ENCODE assay signal across 8 cellular contexts in genomic region chr15:69729167-69729748, GRCh38.
DNase-seq lines count a peak whose midpoint lies in the region; ATAC-seq, FAIRE-seq and TF ChIP-seq lines count a peak whose summit lies in the region.

No MANE protein-coding gene starts in this region.

- H3K36me3 ChIP-seq in neutrophil = no peaks in the 10 kb centered on the region
- H3K36me3 ChIP-seq in upper lobe of left lung = no peaks in the 10 kb centered on the region

- no peak for FAIRE-seq in HTR-8/SVneo (lab: Jason Lieb, UNC)

- intact Hi-C loops in sciatic nerve (cut with DNase I) = no loop called here

- 54 to 74% methylated on average over 9 of the region's 9 CpGs for WGBS in upper lobe of left lung, 2 donors

- ATAC-seq in upper lobe of left lung (ENCODE audit: low FRiP score in 2 of 2) = no peak
- ATAC-seq in sciatic nerve = no peak

- H3K4me3 ChIP-seq in neutrophil (ENCODE audit: low read depth in 1 of 2, low read length in 1 of 2) (no peak overlapping the region), upper lobe of left lung (no peak overlapping the region)

- TF ChIP-seq CTCF in C4-2B (conservative IDR thresholded peaks at IDR 0.05) (peak; percentile 91), neutrophil (IDR thresholded peaks at IDR 0.05) (peak; percentile 77), upper lobe of left lung (IDR thresholded peaks at IDR 0.05) (peak; percentile 50 to 68 (median 60))

- H3K27me3 ChIP-seq in neutrophil = no peaks in the 10 kb centered on the region
- H3K27me3 ChIP-seq in upper lobe of left lung = no peaks in the 10 kb centered on the region

- no peak for TF ChIP-seq POLR2A in upper lobe of left lung (IDR thresholded peaks at IDR 0.05)

- peak; percentile 47 for DNase-seq in HTR-8/SVneo (ENCODE audit: insufficient read length, low spot score)
- peak; percentile 69 to 83 for DNase-seq in activated CD4-positive, alpha-beta T cell treated with anti-CD3 and anti-CD28 coated beads for 4 hours
- DNase-seq in dermis microvascular lymphatic vessel endothelial cell (ENCODE audit: low read depth in 2 of 2) = peak; percentile 6 to 22
- DNase-seq in upper lobe of left lung = no peak
- no peak for DNase-seq in pons (ENCODE audit: low spot score)
- no peak for DNase-seq in sciatic nerve (ENCODE audit: low spot score)

- H3K4me1 ChIP-seq in neutrophil (ENCODE audit: control insufficient read depth in 1 of 2, insufficient read depth in 1 of 2, low read depth in 1 of 2, low read length in 1 of 2) = peaks cover 71 to 73% of the 10 kb centered on the region in 2 experiments
- H3K4me1 ChIP-seq in upper lobe of left lung = peaks cover 0 to 11% (median 2%) of the 10 kb centered on the region in 4 donors

- no peak for TF ChIP-seq EP300 in upper lobe of left lung (IDR thresholded peaks at IDR 0.05)

- H3K27ac ChIP-seq in C4-2B (no peak overlapping the region), neutrophil (peak overlapping the region; percentile 96), upper lobe of left lung (no peak overlapping the region)

- H3K9me3 ChIP-seq in neutrophil = no peaks in the 10 kb centered on the region
- H3K9me3 ChIP-seq in upper lobe of left lung = no peaks in the 10 kb centered on the region

Comparison
In these comparisons a context has a peak if more than half of its experiments do, and no peak if none do; other contexts are left out.
1. DNase-seq: peak in HTR-8/SVneo (single experiment), activated CD4-positive, alpha-beta T cell treated with anti-CD3 and anti-CD28 coated beads for 4 hours (2 of 2) and dermis microvascular lymphatic vessel endothelial cell (2 of 2); none in upper lobe of left lung (0 of 2), pons (single experiment) and sciatic nerve (single experiment).
2. Peak in every context shown above with its lines, with median percentiles within 50 percentile points of each other: CTCF ChIP-seq.